ENCODE assay signal across 2 cellular contexts in genomic region chr2:143435112-143435511, GRCh38.
TF ChIP-seq lines count a peak whose summit lies in the region.

No MANE protein-coding gene starts in this region.

TF ChIP-seq in IMR-90, 13 proteins besides CTCF, POLR2A, EP300 and RAD21 (continued from another document):
- no peak for TF ChIP-seq ELK1 (IDR thresholded peaks at IDR 0.05; ENCODE audit: borderline replicate concordance, low read depth, low read length)

TF ChIP-seq in endothelial cell of umbilical vein, 7 proteins besides CTCF, POLR2A, EP300 and RAD21 (continued from another document):
- TF ChIP-seq FOS (IDR thresholded peaks at IDR 0.05; ENCODE audit: borderline replicate concordance, insufficient read depth, low read length): no peak
- TF ChIP-seq MAX (IDR thresholded peaks at IDR 0.05; ENCODE audit: insufficient read depth, insufficient read length): no peak
